Comparison of ENCODE assay signal across 18 cellular contexts in the genomic region with DNA sequence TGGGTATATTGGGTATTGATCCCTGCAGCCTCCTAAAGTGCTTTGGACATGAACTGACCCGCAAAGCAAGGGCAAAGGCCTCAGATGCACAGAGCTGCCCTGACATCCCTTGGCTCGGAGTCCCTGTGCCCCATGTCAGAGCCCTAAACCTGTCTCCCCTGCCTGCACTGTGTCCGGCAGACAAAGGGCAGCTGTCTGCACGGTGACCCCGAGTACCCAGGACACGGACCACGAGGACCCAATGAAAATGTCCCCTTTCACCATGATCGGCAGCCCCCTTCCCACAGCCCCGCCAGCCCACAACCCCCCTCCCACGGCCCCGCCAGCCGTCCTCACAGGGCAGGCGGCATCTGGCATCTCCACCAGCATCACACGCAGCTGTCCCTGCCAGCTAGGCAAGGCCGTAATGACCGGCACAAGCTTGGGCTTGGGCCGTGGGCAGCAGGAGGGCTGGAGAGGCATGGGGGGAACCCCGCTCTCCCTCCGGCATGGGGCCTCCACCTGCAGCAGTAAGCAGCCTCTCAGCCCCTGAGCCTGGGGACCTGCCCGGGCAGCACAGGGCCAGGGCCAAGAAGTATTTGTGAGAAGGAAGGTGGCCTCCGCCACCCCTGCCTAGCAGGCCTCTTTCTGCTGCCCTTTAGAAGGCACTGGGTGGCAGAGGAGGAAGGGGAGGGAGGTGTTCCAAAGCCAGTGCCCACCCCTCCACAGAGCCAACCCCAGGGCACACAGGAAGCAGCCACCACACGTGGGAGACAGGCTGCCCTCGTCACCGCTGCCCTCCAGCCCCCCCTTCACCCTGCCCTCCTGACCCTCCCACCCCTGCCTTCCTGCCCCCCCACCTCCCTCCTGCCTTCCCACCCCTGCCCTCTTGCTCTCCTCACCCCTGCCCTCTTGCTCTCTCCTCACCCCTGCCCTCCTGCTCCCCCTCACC. TPM values are rescaled to one million over a fixed set of nuclear protein-coding genes. Genes with fewer than 3 reads are reported as not detected.
A peak's percentile ranks its signal among the peaks of the same experiment; 100 is the strongest.
DNase-seq lines count a peak whose midpoint lies in the region; ATAC-seq and FAIRE-seq lines count a peak whose summit lies in the region.
"Had no signal": no experiment of that assay in that cellular context is flagged by ENCODE, and none has a peak within 500 bp of the region (broad histone marks: within the 10 kb centered on the region; RNA-seq: fewer than 3 reads in every experiment).

No MANE protein-coding gene starts in this region.

- in situ Hi-C loops in ACHN (cut with HindIII; ENCODE audit: low pct_ligation_motif_present, low pct_unique_long_range_greater_than_20kb, low sequenced_read_pairs): no loop called here

- H3K4me3 Mint-ChIP-seq in CD4-positive, CD25-positive, alpha-beta regulatory T cell: no peak overlapping the region
- H3K4me3 Mint-ChIP-seq in activated CD8-positive, alpha-beta T cell treated with anti-CD3 and anti-CD28 coated beads, Interleukin-2, amount 10 ng/mL, durations not matched to agents 7 days and 5 days: no peak overlapping the region
- H3K4me3 Mint-ChIP-seq in naive thymus-derived CD4-positive, alpha-beta T cell: no peak overlapping the region

- H3K4me3 ChIP-seq in CD4-positive, CD25-positive, alpha-beta regulatory T cell (ENCODE audit: low read depth, low read length): no peak overlapping the region
- no peak overlapping the region for H3K4me3 ChIP-seq in H7 (ENCODE audit: insufficient read depth, low read depth, low read length)
- no peak overlapping the region for H3K4me3 ChIP-seq in naive thymus-derived CD4-positive, alpha-beta T cell (ENCODE audit: low read length)
- H3K4me3 ChIP-seq: lung, vagina had no signal

- no peaks in the 10 kb centered on the region for H3K9me3 ChIP-seq in CD4-positive, CD25-positive, alpha-beta regulatory T cell (ENCODE audit: control insufficient read depth in 2 of 2, low read length in 2 of 2)
- H3K9me3 ChIP-seq in naive thymus-derived CD4-positive, alpha-beta T cell (ENCODE audit: control insufficient read depth in 2 of 3, low read length in 3 of 3): no peaks in the 10 kb centered on the region
- H3K9me3 ChIP-seq: vagina had no signal

- ATAC-seq in CD4-positive, CD25-positive, alpha-beta regulatory T cell (ENCODE audit: low read depth in 2 of 2): peak; percentile 45 to 48
- ATAC-seq in activated CD8-positive, alpha-beta T cell treated with anti-CD3 and anti-CD28 coated beads, Interleukin-2, amount 10 ng/mL, durations not matched to agents 7 days and 5 days: no peak
- ATAC-seq in naive thymus-derived CD4-positive, alpha-beta T cell: peak; percentile 53
- ATAC-seq in HG03025 (IDR thresholded peaks at IDR 0.05; ENCODE audit: low FRiP score, unreplicated experiment) (no peak), HG03135 (IDR thresholded peaks at IDR 0.05; ENCODE audit: unreplicated experiment) (no peak)
- ATAC-seq: HCT116 had no signal

- intact Hi-C loops in naive thymus-derived CD4-positive, alpha-beta T cell (cut with micrococcal nuclease): no loop called here

- peaks cover 3% of the 10 kb centered on the region for H3K36me3 Mint-ChIP-seq in CD4-positive, CD25-positive, alpha-beta regulatory T cell
- H3K36me3 Mint-ChIP-seq in activated CD8-positive, alpha-beta T cell treated with anti-CD3 and anti-CD28 coated beads, Interleukin-2, amount 10 ng/mL, durations not matched to agents 7 days and 5 days (ENCODE audit: low read depth): peaks cover 39% of the 10 kb centered on the region
- H3K36me3 Mint-ChIP-seq in naive thymus-derived CD4-positive, alpha-beta T cell: peaks cover 0 to 9% (median 5%) of the 10 kb centered on the region in 5 donors

- no peaks in the 10 kb centered on the region for H3K9me3 Mint-ChIP-seq in CD4-positive, CD25-positive, alpha-beta regulatory T cell
- H3K9me3 Mint-ChIP-seq in activated CD8-positive, alpha-beta T cell treated with anti-CD3 and anti-CD28 coated beads, Interleukin-2, amount 10 ng/mL, durations not matched to agents 7 days and 5 days (ENCODE audit: insufficient read depth): no peaks in the 10 kb centered on the region
- H3K9me3 Mint-ChIP-seq in naive thymus-derived CD4-positive, alpha-beta T cell: no peaks in the 10 kb centered on the region

- peaks cover 0 to 20% (median 5%) of the 10 kb centered on the region in 4 donors for H3K4me1 Mint-ChIP-seq in CD4-positive, CD25-positive, alpha-beta regulatory T cell
- peaks cover 53% of the 10 kb centered on the region for H3K4me1 Mint-ChIP-seq in activated CD8-positive, alpha-beta T cell treated with anti-CD3 and anti-CD28 coated beads, Interleukin-2, amount 10 ng/mL, durations not matched to agents 7 days and 5 days (ENCODE audit: low read depth)
- peaks cover 7 to 27% (median 17%) of the 10 kb centered on the region in 7 donors for H3K4me1 Mint-ChIP-seq in naive thymus-derived CD4-positive, alpha-beta T cell

- H3K4me1 ChIP-seq in CD4-positive, CD25-positive, alpha-beta regulatory T cell (ENCODE audit: control insufficient read depth, insufficient read depth, low read length, poor library complexity, severe bottlenecking): peaks cover 5% of the 10 kb centered on the region
- H3K4me1 ChIP-seq in naive thymus-derived CD4-positive, alpha-beta T cell (ENCODE audit: control insufficient read depth in 2 of 2, insufficient read depth in 2 of 2, low read length in 2 of 2): peaks cover 2 to 15% of the 10 kb centered on the region in 2 donors

- no peak for FAIRE-seq in RCC 7860 (lab: Jason Lieb, UNC)
- FAIRE-seq: endometrium had no signal

- no peaks in the 10 kb centered on the region for H3K27me3 ChIP-seq in CD4-positive, CD25-positive, alpha-beta regulatory T cell (ENCODE audit: control insufficient read depth, insufficient read depth, low read length)
- no peaks in the 10 kb centered on the region for H3K27me3 ChIP-seq in H7 (ENCODE audit: control insufficient read depth, insufficient read depth, low read length)
- no peaks in the 10 kb centered on the region for H3K27me3 ChIP-seq in naive thymus-derived CD4-positive, alpha-beta T cell (ENCODE audit: control insufficient read depth in 2 of 2, insufficient read depth in 2 of 2, low read length in 2 of 2)
- H3K27me3 ChIP-seq: vagina had no signal

- no peak overlapping the region for H3K27ac ChIP-seq in CD4-positive, CD25-positive, alpha-beta regulatory T cell (ENCODE audit: insufficient read depth, low read length, poor library complexity, severe bottlenecking)
- no peak overlapping the region for H3K27ac ChIP-seq in naive thymus-derived CD4-positive, alpha-beta T cell (ENCODE audit: low read depth, low read length)
- H3K27ac ChIP-seq: vagina had no signal

- no peaks in the 10 kb centered on the region for H3K36me3 ChIP-seq in CD4-positive, CD25-positive, alpha-beta regulatory T cell (ENCODE audit: control insufficient read depth, insufficient read depth, low read length)
- H3K36me3 ChIP-seq in H7 (replicated peaks; ENCODE audit: control insufficient read depth, insufficient read depth, low read length): peaks cover 3% of the 10 kb centered on the region
- peaks cover 0 to 13% (median 0%) of the 10 kb centered on the region in 3 experiments for H3K36me3 ChIP-seq in naive thymus-derived CD4-positive, alpha-beta T cell (ENCODE audit: control insufficient read depth in 2 of 3, insufficient read depth in 3 of 3, low read length in 3 of 3)

- POLR2A ChIA-PET in activated CD8-positive, alpha-beta T cell treated with anti-CD3 and anti-CD28 coated beads, Interleukin-2, amount 10 ng/mL, durations not matched to agents 7 days and 5 days (lab: Charles Lee): no interaction called here
- POLR2A ChIA-PET in naive thymus-derived CD4-positive, alpha-beta T cell (lab: Charles Lee): no interaction called here

- no peaks in the 10 kb centered on the region for H3K27me3 Mint-ChIP-seq in CD4-positive, CD25-positive, alpha-beta regulatory T cell
- no peaks in the 10 kb centered on the region for H3K27me3 Mint-ChIP-seq in activated CD8-positive, alpha-beta T cell treated with anti-CD3 and anti-CD28 coated beads, Interleukin-2, amount 10 ng/mL, durations not matched to agents 7 days and 5 days (ENCODE audit: low read depth)
- H3K27me3 Mint-ChIP-seq in naive thymus-derived CD4-positive, alpha-beta T cell: no peaks in the 10 kb centered on the region

- CTCF ChIA-PET in activated CD8-positive, alpha-beta T cell treated with anti-CD3 and anti-CD28 coated beads, Interleukin-2, amount 10 ng/mL, durations not matched to agents 7 days and 5 days (lab: Charles Lee): no interaction called here
- CTCF ChIA-PET in naive thymus-derived CD4-positive, alpha-beta T cell (lab: Charles Lee): no interaction called here

- peak overlapping the region in 1 of 3 donors; percentile 49 for H3K27ac Mint-ChIP-seq in CD4-positive, CD25-positive, alpha-beta regulatory T cell
- H3K27ac Mint-ChIP-seq in activated CD8-positive, alpha-beta T cell treated with anti-CD3 and anti-CD28 coated beads, Interleukin-2, amount 10 ng/mL, durations not matched to agents 7 days and 5 days: peak overlapping the region; percentile 66
- H3K27ac Mint-ChIP-seq in naive thymus-derived CD4-positive, alpha-beta T cell: peak overlapping the region in 3 of 9 donors; percentile 48 to 62 (median 51)

- DNase-seq in CD4-positive, CD25-positive, alpha-beta regulatory T cell: peak in 1 of 3 donors; percentile 34
- DNase-seq in H7 (peak; percentile 77), ACHN (no peak), RCC 7860 (ENCODE audit: low spot score) (no peak)
- DNase-seq in activated CD8-positive, alpha-beta T cell treated with anti-CD3 and anti-CD28 coated beads, Interleukin-2, amount 10 ng/mL, durations not matched to agents 7 days and 5 days: peak; percentile 31
- no peak for DNase-seq in naive thymus-derived CD4-positive, alpha-beta T cell
- DNase-seq: amniotic stem cell; cerebellar nuclear complex; foreskin fibroblast; NCI-H146; NCI-H446; stimulated activated naive CD4-positive, alpha-beta T cell had no signal

RNA-seq across cellular contexts. Expression of a gene that starts 10.1 kb away (rescaled TPM):
- 17.5 TPM for total RNA-seq in CD4-positive, CD25-positive, alpha-beta regulatory T cell
- 10 to 100 TPM; 60.4 to 73.7 (median 70.9) TPM for polyA plus RNA-seq in CD4-positive, CD25-positive, alpha-beta regulatory T cell
- total RNA-seq in H7 (2014; rRNA removed; shearing (Covaris generic)): 101 and 117 TPM in 2 replicates
- 100 to 1,000 TPM; 126 to 130 TPM for total RNA-seq in activated CD8-positive, alpha-beta T cell treated with anti-CD3 and anti-CD28 coated beads, Interleukin-2, amount 10 ng/mL, durations not matched to agents 7 days and 5 days
- 10 to 100 TPM; 14.0 to 77.7 (median 22.6) TPM for total RNA-seq in naive thymus-derived CD4-positive, alpha-beta T cell
- 10 to 100 TPM; 60.1 to 61.1 TPM for polyA plus RNA-seq in naive thymus-derived CD4-positive, alpha-beta T cell

RNA-seq across cellular contexts. Expression of a gene that starts 10.1 kb away (rescaled TPM):
- total RNA-seq in CD4-positive, CD25-positive, alpha-beta regulatory T cell: 7.3 TPM
- polyA plus RNA-seq in CD4-positive, CD25-positive, alpha-beta regulatory T cell: 10 to 100 TPM; 33.4 to 39.7 (median 37.8) TPM
- total RNA-seq in H7 (2014; rRNA removed; shearing (Covaris generic)): 25.8 and 32.6 TPM in 2 replicates
- total RNA-seq in activated CD8-positive, alpha-beta T cell treated with anti-CD3 and anti-CD28 coated beads, Interleukin-2, amount 10 ng/mL, durations not matched to agents 7 days and 5 days: 10 to 100 TPM; 36.7 to 37.8 TPM
- 10 to 100 TPM in 3 of 5 experiments, 1 to 10 TPM in 2; 7.1 to 30.7 (median 20.0) TPM for total RNA-seq in naive thymus-derived CD4-positive, alpha-beta T cell
- polyA plus RNA-seq in naive thymus-derived CD4-positive, alpha-beta T cell: 10 to 100 TPM; 37.8 to 58.3 TPM

RNA-seq across cellular contexts. Expression of a gene that starts 19.4 kb away (rescaled TPM):
- 282 TPM for total RNA-seq in CD4-positive, CD25-positive, alpha-beta regulatory T cell
- polyA plus RNA-seq in CD4-positive, CD25-positive, alpha-beta regulatory T cell: 100 to 1,000 TPM; 225 to 380 (median 339) TPM
- 44.7 and 63.0 TPM in 2 replicates for total RNA-seq in H7 (2014; rRNA removed; shearing (Covaris generic))
- total RNA-seq in activated CD8-positive, alpha-beta T cell treated with anti-CD3 and anti-CD28 coated beads, Interleukin-2, amount 10 ng/mL, durations not matched to agents 7 days and 5 days: 10 to 100 TPM; 79.8 to 82.7 TPM
- total RNA-seq in naive thymus-derived CD4-positive, alpha-beta T cell: 100 to 1,000 TPM; 112 to 141 (median 125) TPM
- 100 to 1,000 TPM; 269 to 314 TPM for polyA plus RNA-seq in naive thymus-derived CD4-positive, alpha-beta T cell

Comparison
In these comparisons a context has a peak if more than half of its experiments do, and no peak if none do; other contexts are left out.
1. ATAC-seq: peak in CD4-positive, CD25-positive, alpha-beta regulatory T cell (2 of 2) and naive thymus-derived CD4-positive, alpha-beta T cell (single experiment); none in activated CD8-positive, alpha-beta T cell treated with anti-CD3 and anti-CD28 coated beads, Interleukin-2, amount 10 ng/mL, durations not matched to agents 7 days and 5 days (single experiment), HG03025 (single experiment) and HG03135 (single experiment).
2. DNase-seq: peak in H7 (single experiment) and activated CD8-positive, alpha-beta T cell treated with anti-CD3 and anti-CD28 coated beads, Interleukin-2, amount 10 ng/mL, durations not matched to agents 7 days and 5 days (single experiment); none in naive thymus-derived CD4-positive, alpha-beta T cell (0 of 9), ACHN (single experiment) and RCC 7860 (single experiment).